2 cellular contexts compared by ENCODE assay signal in genomic region chr2:170771049-170771937, GRCh38.
TF ChIP-seq lines count a peak whose summit lies in the region.

No MANE protein-coding gene starts in this region.

TF ChIP-seq in GM12891, 5 proteins besides CTCF, POLR2A, EP300 and RAD21 (continued from another document):
- TF ChIP-seq TAF1 (IDR thresholded peaks at IDR 0.05; ENCODE audit: low read depth, low read length) (no peak), POU2F2 (IDR thresholded peaks at IDR 0.05; ENCODE audit: low read depth, low read length) (no peak), POLR2AphosphoS5 (IDR thresholded peaks at IDR 0.05; ENCODE audit: low read depth, low read length) (no peak)

TF ChIP-seq in GM12878, 131 proteins besides CTCF, POLR2A, EP300 and RAD21 (continued from another document):
- peak in 1 of 2 experiments; percentile 35; a peak in 1 of 4 replicates for TF ChIP-seq BHLHE40 (IDR thresholded peaks at IDR 0.05; ENCODE audit: borderline replicate concordance in 1 of 2, low read depth in 2 of 2, low read length in 1 of 2)
- no peak for TF ChIP-seq NR2F1 (conservative IDR thresholded peaks at IDR 0.05)
- TF ChIP-seq DPF2 (IDR thresholded peaks at IDR 0.05), result peak; percentile 48; the same call in 1 of the 2 replicates
- TF ChIP-seq IKZF1 (conservative IDR thresholded peaks at IDR 0.05), result peak; percentile 44
- TF ChIP-seq LARP7 (IDR thresholded peaks at IDR 0.05), result peak; percentile 73; the same call in 1 of the 2 replicates
- TF ChIP-seq BMI1 (IDR thresholded peaks at IDR 0.05; ENCODE audit: borderline replicate concordance), result peak; percentile 54; the same call in 1 of the 2 replicates
- TF ChIP-seq ZNF24 (IDR thresholded peaks at IDR 0.05), result 0 out of 2 replicates have a peak, but pooled peaks have one; percentile 26
- 0 out of 2 replicates have a peak, but pooled peaks have one; percentile 18 for TF ChIP-seq NBN (IDR thresholded peaks at IDR 0.05)
- peak; percentile 94 for TF ChIP-seq ZSCAN29 (IDR thresholded peaks at IDR 0.05)
- TF ChIP-seq EZH2 (IDR thresholded peaks at IDR 0.05; ENCODE audit: borderline replicate concordance, control insufficient read depth, low read depth, low read length), result no peak
- TF ChIP-seq BACH1 (IDR thresholded peaks at IDR 0.05; ENCODE audit: borderline replicate concordance), result 0 out of 2 replicates have a peak, but pooled peaks have one; percentile 22
- TF ChIP-seq GATAD2B (conservative IDR thresholded peaks at IDR 0.05; ENCODE audit: low read depth), result peak; percentile 72; the same call in 1 of the 2 replicates
- TF ChIP-seq, protein P1, sequence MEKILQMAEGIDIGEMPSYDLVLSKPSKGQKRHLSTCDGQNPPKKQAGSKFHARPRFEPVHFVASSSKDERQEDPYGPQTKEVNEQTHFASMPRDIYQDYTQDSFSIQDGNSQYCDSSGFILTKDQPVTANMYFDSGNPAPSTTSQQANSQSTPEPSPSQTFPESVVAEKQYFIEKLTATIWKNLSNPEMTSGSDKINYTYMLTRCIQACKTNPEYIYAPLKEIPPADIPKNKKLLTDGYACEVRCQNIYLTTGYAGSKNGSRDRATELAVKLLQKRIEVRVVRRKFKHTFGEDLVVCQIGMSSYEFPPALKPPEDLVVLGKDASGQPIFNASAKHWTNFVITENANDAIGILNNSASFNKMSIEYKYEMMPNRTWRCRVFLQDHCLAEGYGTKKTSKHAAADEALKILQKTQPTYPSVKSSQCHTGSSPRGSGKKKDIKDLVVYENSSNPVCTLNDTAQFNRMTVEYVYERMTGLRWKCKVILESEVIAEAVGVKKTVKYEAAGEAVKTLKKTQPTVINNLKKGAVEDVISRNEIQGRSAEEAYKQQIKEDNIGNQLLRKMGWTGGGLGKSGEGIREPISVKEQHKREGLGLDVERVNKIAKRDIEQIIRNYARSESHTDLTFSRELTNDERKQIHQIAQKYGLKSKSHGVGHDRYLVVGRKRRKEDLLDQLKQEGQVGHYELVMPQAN (conservative IDR thresholded peaks at IDR 0.05), result peak; percentile 64
- TF ChIP-seq ZNF217 (IDR thresholded peaks at IDR 0.05), result no peak
- TF ChIP-seq SUZ12 (IDR thresholded peaks at IDR 0.05; ENCODE audit: unreplicated experiment), result no peak
